Comparison of ENCODE assay signal across 20 cellular contexts in the genomic region with DNA sequence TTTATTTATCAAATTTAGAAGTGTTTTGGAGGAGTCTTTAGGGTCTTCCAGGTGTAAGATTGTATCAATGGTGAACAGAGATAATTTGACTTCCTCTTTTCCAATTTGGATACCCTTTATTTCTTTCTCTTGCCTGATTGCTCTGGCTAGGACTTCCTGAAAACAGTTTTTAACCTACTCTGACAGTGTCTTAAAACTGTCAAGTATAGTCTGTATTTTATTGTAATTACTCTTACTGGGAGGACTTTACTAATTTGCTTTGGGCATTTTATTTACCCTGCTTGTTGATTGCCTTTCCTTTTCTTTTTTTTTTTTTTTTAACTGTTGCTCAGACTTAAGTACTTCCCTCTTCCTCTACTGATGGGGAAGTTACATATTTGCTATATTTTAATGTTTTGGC.
"Had no signal": no experiment of that assay in that cellular context is flagged by ENCODE, and none has a peak within 500 bp of the region (broad histone marks: within the 10 kb centered on the region; RNA-seq: fewer than 3 reads in every experiment).

No MANE protein-coding gene starts in this region.

- DNase-seq: activated CD4-positive, alpha-beta memory T cell treated with anti-CD3 and anti-CD28 coated beads for 36 hours; activated CD4-positive, alpha-beta T cell treated with anti-CD3 and anti-CD28 coated beads for 36 hours; activated gamma-delta T cell; activated T-cell treated with anti-CD3 and anti-CD28 coated beads, Interleukin-2, amount 50 U/mL, for 24 hours; amniotic stem cell; central memory CD4-positive, alpha-beta T cell; cortex of kidney; effector CD4-positive, alpha-beta T cell; esophagus squamous epithelium; kidney; left ventricle myocardium superior; mesenchymal stem cell; nucleus accumbens; stimulated activated CD4-positive, alpha-beta T cell treated with anti-CD3 and anti-CD28 coated beads, Interleukin-4, amount 100 ng/mL, for 1 hour; stimulated activated naive B cell treated with anti-CD40 and anti-IgM and Interleukin-4, amounts not matched to agents 10 μg/mL and 1 μg/mL and 100 μg/mL, for 72 hours; T-helper 9 cell; thyroid gland had no signal

- H3K9me3 ChIP-seq: esophagus squamous epithelium, thyroid gland had no signal

- H3K27me3 Mint-ChIP-seq: activated CD4-positive, alpha-beta memory T cell treated with anti-CD3 and anti-CD28 coated beads for 36 hours; activated CD4-positive, alpha-beta T cell treated with anti-CD3 and anti-CD28 coated beads for 36 hours; activated naive CD8-positive, alpha-beta T cell; activated T-cell treated with anti-CD3 and anti-CD28 coated beads, Interleukin-2, amount 50 U/mL, for 24 hours; natural killer cell treated with Interleukin-12 subunit alpha and Interleukin-12 subunit beta and Interleukin-15 and Interleukin-18, amount 100 ng/mL, for 72 hours; stimulated activated naive B cell treated with anti-CD40 and anti-IgM and Interleukin-4, amounts not matched to agents 10 μg/mL and 1 μg/mL and 100 μg/mL, for 72 hours had no signal

- H3K27me3 ChIP-seq: esophagus squamous epithelium, hepatocyte, thyroid gland had no signal

- H3K9me3 Mint-ChIP-seq: activated CD4-positive, alpha-beta memory T cell treated with anti-CD3 and anti-CD28 coated beads for 36 hours; activated T-cell treated with anti-CD3 and anti-CD28 coated beads, Interleukin-2, amount 50 U/mL, for 24 hours; natural killer cell treated with Interleukin-12 subunit alpha and Interleukin-12 subunit beta and Interleukin-15 and Interleukin-18, amount 100 ng/mL, for 72 hours; stimulated activated naive B cell treated with anti-CD40 and anti-IgM and Interleukin-4, amounts not matched to agents 10 μg/mL and 1 μg/mL and 100 μg/mL, for 72 hours had no signal

- H3K27ac Mint-ChIP-seq: activated CD4-positive, alpha-beta memory T cell treated with anti-CD3 and anti-CD28 coated beads for 36 hours; activated CD4-positive, alpha-beta T cell treated with anti-CD3 and anti-CD28 coated beads for 36 hours; activated naive CD8-positive, alpha-beta T cell; activated T-cell treated with anti-CD3 and anti-CD28 coated beads, Interleukin-2, amount 50 U/mL, for 24 hours; natural killer cell treated with Interleukin-12 subunit alpha and Interleukin-12 subunit beta and Interleukin-15 and Interleukin-18, amount 100 ng/mL, for 72 hours; stimulated activated naive B cell treated with anti-CD40 and anti-IgM and Interleukin-4, amounts not matched to agents 10 μg/mL and 1 μg/mL and 100 μg/mL, for 72 hours had no signal

- H3K4me3 ChIP-seq: esophagus squamous epithelium, hepatocyte, thyroid gland had no signal

- H3K27ac ChIP-seq: esophagus squamous epithelium, hepatocyte, thyroid gland had no signal

- H3K36me3 ChIP-seq: thyroid gland had no signal

- H3K4me1 ChIP-seq: esophagus squamous epithelium, thyroid gland had no signal

- H3K36me3 Mint-ChIP-seq: natural killer cell treated with Interleukin-12 subunit alpha and Interleukin-12 subunit beta and Interleukin-15 and Interleukin-18, amount 100 ng/mL, for 72 hours had no signal

- H3K4me3 Mint-ChIP-seq: activated CD4-positive, alpha-beta memory T cell treated with anti-CD3 and anti-CD28 coated beads for 36 hours; activated CD4-positive, alpha-beta T cell treated with anti-CD3 and anti-CD28 coated beads for 36 hours; activated naive CD8-positive, alpha-beta T cell; activated T-cell treated with anti-CD3 and anti-CD28 coated beads, Interleukin-2, amount 50 U/mL, for 24 hours; natural killer cell treated with Interleukin-12 subunit alpha and Interleukin-12 subunit beta and Interleukin-15 and Interleukin-18, amount 100 ng/mL, for 72 hours; stimulated activated naive B cell treated with anti-CD40 and anti-IgM and Interleukin-4, amounts not matched to agents 10 μg/mL and 1 μg/mL and 100 μg/mL, for 72 hours had no signal
